ENCODE assay signal across 8 cellular contexts in the genomic region with DNA sequence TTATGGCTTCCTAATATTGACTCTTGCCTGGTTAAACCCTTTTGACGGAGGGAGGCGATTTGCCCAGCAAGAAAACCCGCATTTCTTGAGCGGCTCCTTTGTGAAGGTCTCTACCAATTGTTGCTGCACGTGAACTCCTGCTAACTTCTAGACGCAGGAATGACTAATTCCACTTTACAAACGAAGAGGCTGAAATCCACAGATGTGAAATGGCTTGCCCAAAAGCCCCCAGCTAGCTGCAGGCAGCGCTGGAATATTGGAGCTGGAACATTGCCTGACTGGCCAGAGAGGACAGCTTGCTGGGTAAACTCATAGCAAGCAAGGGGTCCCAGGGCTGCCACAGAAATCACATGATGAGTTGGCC. TPM values are rescaled to one million over a fixed set of nuclear protein-coding genes. Genes with fewer than 3 reads are reported as not detected.
DNase-seq lines count a peak whose midpoint lies in the region; ATAC-seq and TF ChIP-seq lines count a peak whose summit lies in the region.

No MANE protein-coding gene starts in this region.

- POLR2A ChIA-PET in SK-N-SH (lab: Yijun Ruan, JAX), result interaction anchor here (1.4 to 1.9 kb wide), 2 partner anchors 9 to 36 kb away, joined by 7 to 13 read pairs; a partner anchor contains a TSS
- POLR2A ChIA-PET in activated CD4-positive, alpha-beta memory T cell treated with anti-CD3 and anti-CD28 coated beads, Interleukin-2, amount 10 ng/mL, durations not matched to agents 7 days and 5 days (lab: Charles Lee), result interaction anchor here (0.7 to 2.6 kb wide), 9 partner anchors 8 to 181 kb away, joined by 3 to 11 read pairs (median 4); a partner anchor contains a TSS

- H3K4me3 ChIP-seq in SK-N-SH (ENCODE audit: low read depth in 2 of 2, low read length in 1 of 2) (peak overlapping the region; percentile 70), iPS-18a (ENCODE audit: low read length) (peak overlapping the region; percentile 82)

- no peak overlapping the region for H3K27ac Mint-ChIP-seq in activated CD4-positive, alpha-beta memory T cell treated with anti-CD3 and anti-CD28 coated beads, Interleukin-2, amount 10 ng/mL, durations not matched to agents 7 days and 5 days
- H3K27ac Mint-ChIP-seq in stimulated activated naive B cell treated with anti-CD40 and anti-IgM and Interleukin-4, amounts not matched to agents 10 μg/mL and 1 μg/mL and 100 μg/mL, for 72 hours, result no peak overlapping the region

- H3K4me1 ChIP-seq in SK-N-SH (ENCODE audit: control insufficient read depth in 1 of 2, insufficient read depth in 2 of 2, low read depth in 1 of 2, low read length in 1 of 2) (peaks cover 0 to 28% of the 10 kb centered on the region in 2 experiments; a peak in 2 of 4 replicates), iPS-18a (ENCODE audit: control insufficient read depth, low read depth, low read length) (peaks cover 30% of the 10 kb centered on the region)

- H3K9ac ChIP-seq in SK-N-SH (peak overlapping the region; percentile 66; the same call in 1 of the 2 replicates), iPS-18a (ENCODE audit: low read length) (peak overlapping the region; percentile 67)

- H4K20me1 ChIP-seq in SK-N-SH (ENCODE audit: insufficient read depth), result no peaks in the 10 kb centered on the region; the same call in 1 of the 2 replicates

- H3F3A ChIP-seq in SK-N-SH (replicated peaks; ENCODE audit: insufficient read depth), result peaks cover 17% of the 10 kb centered on the region

- H3K4me2 ChIP-seq in SK-N-SH, result peak overlapping the region; percentile 98

- H3K36me3 ChIP-seq in SK-N-SH (replicated peaks in 1 of 2; ENCODE audit: control insufficient read depth in 1 of 2, insufficient read depth in 2 of 2, low read length in 1 of 2) (peaks cover 0 to under 1% of the 10 kb centered on the region in 2 experiments), iPS-18a (ENCODE audit: control insufficient read depth, low read depth, low read length) (no peaks in the 10 kb centered on the region)

- no peak for TF ChIP-seq RAD21 in SK-N-SH (IDR thresholded peaks at IDR 0.05; ENCODE audit: low read length)

- peak overlapping the region; percentile 87 for H2AFZ ChIP-seq in SK-N-SH (ENCODE audit: low read depth)

- no peak for TF ChIP-seq EP300 in SK-N-SH (IDR thresholded peaks at IDR 0.05; ENCODE audit: borderline replicate concordance in 1 of 2, low read depth in 1 of 2, low read length in 1 of 2)

- TF ChIP-seq CTCF in SK-N-SH (IDR thresholded peaks at IDR 0.05), result no peak

- H3K9me3 ChIP-seq in SK-N-SH, result no peaks in the 10 kb centered on the region
- no peaks in the 10 kb centered on the region for H3K9me3 ChIP-seq in iPS-18a (ENCODE audit: control insufficient read depth, low read depth, low read length)

- peaks cover 22% of the 10 kb centered on the region for H3K79me2 ChIP-seq in SK-N-SH (ENCODE audit: insufficient read depth)

- ATAC-seq in SK-N-SH treated with all-trans-retinoic acid at 6 μM for 48 hours (no peak), HG02610 (IDR thresholded peaks at IDR 0.05; ENCODE audit: unreplicated experiment) (no peak)
- no peak for ATAC-seq in stimulated activated naive B cell treated with anti-CD40 and anti-IgM and Interleukin-4, amounts not matched to agents 10 μg/mL and 1 μg/mL and 100 μg/mL, for 72 hours (replicated peaks)

- 28% methylated on average over 4 of the region's 8 CpGs for WGBS in SK-N-SH (ENCODE audit: low lambda C conversion rate)

- no peaks in the 10 kb centered on the region for H3K9me2 ChIP-seq in SK-N-SH

- DNase-seq in SK-N-SH (no peak), NCI-H1105 treated with DMSO at 0.1 percent for 48 hours (lab: John Stamatoyannopoulos, UW) (no peak), DMS79 (lab: John Stamatoyannopoulos, UW) (no peak)
- no peak for DNase-seq in activated CD4-positive, alpha-beta memory T cell treated with anti-CD3 and anti-CD28 coated beads, Interleukin-2, amount 10 ng/mL, durations not matched to agents 7 days and 5 days
- no peak for DNase-seq in stimulated activated naive B cell treated with anti-CD40 and anti-IgM and Interleukin-4, amounts not matched to agents 10 μg/mL and 1 μg/mL and 100 μg/mL, for 72 hours

- H3K27me3 ChIP-seq in SK-N-SH (ENCODE audit: insufficient read depth) (no peaks in the 10 kb centered on the region), iPS-18a (ENCODE audit: control insufficient read depth, insufficient read depth, low read length) (peaks cover 52% of the 10 kb centered on the region)

- CTCF ChIA-PET in SK-N-SH (lab: Yijun Ruan, JAX), result interaction anchor here (0.7 to 3.8 kb wide), 6 partner anchors 9 to 132 kb away, joined by 3 to 34 read pairs (median 4); no protein-coding TSS in a partner anchor
- CTCF ChIA-PET in activated CD4-positive, alpha-beta memory T cell treated with anti-CD3 and anti-CD28 coated beads, Interleukin-2, amount 10 ng/mL, durations not matched to agents 7 days and 5 days (lab: Charles Lee), result interaction anchor here (1.0 to 4.3 kb wide), 5 partner anchors 11 to 201 kb away, joined by 3 to 49 read pairs (median 6); a partner anchor contains a TSS

- H3K4me3 Mint-ChIP-seq in activated CD4-positive, alpha-beta memory T cell treated with anti-CD3 and anti-CD28 coated beads, Interleukin-2, amount 10 ng/mL, durations not matched to agents 7 days and 5 days, result peak overlapping the region; percentile 78
- peak overlapping the region; percentile 78 to 84 for H3K4me3 Mint-ChIP-seq in stimulated activated naive B cell treated with anti-CD40 and anti-IgM and Interleukin-4, amounts not matched to agents 10 μg/mL and 1 μg/mL and 100 μg/mL, for 72 hours

- H3K27ac ChIP-seq in SK-N-SH (ENCODE audit: low read depth in 2 of 2, low read length in 1 of 2), result peak overlapping the region in 1 of 2 experiments; percentile 52; a peak in 2 of 4 replicates
- H3K27ac ChIP-seq in iPS-18a (ENCODE audit: low read length), result no peak overlapping the region

- H3K9me3 Mint-ChIP-seq in activated CD4-positive, alpha-beta memory T cell treated with anti-CD3 and anti-CD28 coated beads, Interleukin-2, amount 10 ng/mL, durations not matched to agents 7 days and 5 days, result no peaks in the 10 kb centered on the region
- H3K9me3 Mint-ChIP-seq in stimulated activated naive B cell treated with anti-CD40 and anti-IgM and Interleukin-4, amounts not matched to agents 10 μg/mL and 1 μg/mL and 100 μg/mL, for 72 hours, result no peaks in the 10 kb centered on the region

- peaks cover 4% of the 10 kb centered on the region for H3K36me3 Mint-ChIP-seq in activated CD4-positive, alpha-beta memory T cell treated with anti-CD3 and anti-CD28 coated beads, Interleukin-2, amount 10 ng/mL, durations not matched to agents 7 days and 5 days (ENCODE audit: low read depth)
- H3K36me3 Mint-ChIP-seq in stimulated activated naive B cell treated with anti-CD40 and anti-IgM and Interleukin-4, amounts not matched to agents 10 μg/mL and 1 μg/mL and 100 μg/mL, for 72 hours, result peaks cover 0 to 4% of the 10 kb centered on the region in 2 donors

- H3K4me1 Mint-ChIP-seq in activated CD4-positive, alpha-beta memory T cell treated with anti-CD3 and anti-CD28 coated beads, Interleukin-2, amount 10 ng/mL, durations not matched to agents 7 days and 5 days, result peaks cover 37% of the 10 kb centered on the region
- peaks cover 20 to 49% of the 10 kb centered on the region in 2 donors for H3K4me1 Mint-ChIP-seq in stimulated activated naive B cell treated with anti-CD40 and anti-IgM and Interleukin-4, amounts not matched to agents 10 μg/mL and 1 μg/mL and 100 μg/mL, for 72 hours

- H3K27me3 Mint-ChIP-seq in activated CD4-positive, alpha-beta memory T cell treated with anti-CD3 and anti-CD28 coated beads, Interleukin-2, amount 10 ng/mL, durations not matched to agents 7 days and 5 days, result peaks cover 34% of the 10 kb centered on the region
- peaks cover 49 to 80% of the 10 kb centered on the region in 2 donors for H3K27me3 Mint-ChIP-seq in stimulated activated naive B cell treated with anti-CD40 and anti-IgM and Interleukin-4, amounts not matched to agents 10 μg/mL and 1 μg/mL and 100 μg/mL, for 72 hours

TF ChIP-seq in SK-N-SH, 30 proteins besides CTCF, POLR2A, EP300 and RAD21 (continues in another document):
- TF ChIP-seq SMC3 (IDR thresholded peaks at IDR 0.05; ENCODE audit: low read depth, low read length) (no peak), RFX5 (IDR thresholded peaks at IDR 0.05; ENCODE audit: low read length) (no peak), GABPA (IDR thresholded peaks at IDR 0.05; ENCODE audit: low read depth) (no peak)

TF ChIP-seq in SK-N-SH treated with all-trans-retinoic acid at 6 μM for 48 hours, 23 proteins besides CTCF, POLR2A, EP300 and RAD21 (continues in another document):
- no peak for TF ChIP-seq ARNTL (CRISPR knock-in tag; IDR thresholded peaks at IDR 0.05; ENCODE audit: borderline replicate concordance, low read depth)

RNA-seq across cellular contexts. Expression of a gene that starts 0.5 kb away (rescaled TPM):
- polyA plus RNA-seq in SK-N-SH (2012; rRNA removed), result 20.3 and 24.2 TPM in 2 replicates
- polyA plus RNA-seq in SK-N-SH (2012; cell fraction: cytosol; rRNA removed), result 11.1 and 17.2 TPM in 2 replicates
- polyA plus RNA-seq in SK-N-SH (2012; cell fraction: nucleus; rRNA removed), result 31.2 and 33.0 TPM in 2 replicates
- 10 to 100 TPM; 13.2 to 14.1 TPM for total RNA-seq in activated CD4-positive, alpha-beta memory T cell treated with anti-CD3 and anti-CD28 coated beads, Interleukin-2, amount 10 ng/mL, durations not matched to agents 7 days and 5 days

RNA-seq across cellular contexts. Expression of a gene that starts 14.9 kb away (rescaled TPM):
- polyA plus RNA-seq in SK-N-SH (2012; rRNA removed), result not detected in 2 replicates
- polyA plus RNA-seq in SK-N-SH (2012; cell fraction: cytosol; rRNA removed), result not detected in 2 replicates
- polyA plus RNA-seq in SK-N-SH (2012; cell fraction: nucleus; rRNA removed), result 0.13 and 0.50 TPM in 2 replicates
- total RNA-seq in activated CD4-positive, alpha-beta memory T cell treated with anti-CD3 and anti-CD28 coated beads, Interleukin-2, amount 10 ng/mL, durations not matched to agents 7 days and 5 days, result not detected

RNA-seq across cellular contexts. Expression of a gene that starts 35.9 kb away (rescaled TPM):
- polyA plus RNA-seq in SK-N-SH (2012; rRNA removed), result 27.5 and 27.6 TPM in 2 replicates
- 15.9 and 21.5 TPM in 2 replicates for polyA plus RNA-seq in SK-N-SH (2012; cell fraction: cytosol; rRNA removed)
- 57.6 and 61.4 TPM in 2 replicates for polyA plus RNA-seq in SK-N-SH (2012; cell fraction: nucleus; rRNA removed)
- total RNA-seq in activated CD4-positive, alpha-beta memory T cell treated with anti-CD3 and anti-CD28 coated beads, Interleukin-2, amount 10 ng/mL, durations not matched to agents 7 days and 5 days, result 10 to 100 TPM; 22.1 TPM

RNA-seq across cellular contexts. Expression of a gene that starts 40.9 kb away (rescaled TPM):
- 478 and 642 TPM in 2 replicates for polyA plus RNA-seq in SK-N-SH (2012; rRNA removed)
- 510 and 587 TPM in 2 replicates for polyA plus RNA-seq in SK-N-SH (2012; cell fraction: cytosol; rRNA removed)
- 152 and 266 TPM in 2 replicates for polyA plus RNA-seq in SK-N-SH (2012; cell fraction: nucleus; rRNA removed)
- total RNA-seq in activated CD4-positive, alpha-beta memory T cell treated with anti-CD3 and anti-CD28 coated beads, Interleukin-2, amount 10 ng/mL, durations not matched to agents 7 days and 5 days, result 100 to 1,000 TPM; 331 to 348 TPM
